Comparison of ENCODE assay signal across 26 cellular contexts in genomic region chr10:29663718-29664117, GRCh38.
"Had no signal": no experiment of that assay in that cellular context is flagged by ENCODE, and none has a peak within 500 bp of the region (broad histone marks: within the 10 kb centered on the region; RNA-seq: fewer than 3 reads in every experiment).

No MANE protein-coding gene starts in this region.

- H3K9me3 ChIP-seq: breast epithelium, SJCRH30 had no signal

- H3K4me3 ChIP-seq: breast epithelium, K562, SJCRH30 had no signal

- H3K36me3 Mint-ChIP-seq: activated CD8-positive, alpha-beta memory T cell treated with anti-CD3 and anti-CD28 coated beads, Interleukin-2, amount 10 ng/mL, durations not matched to agents 7 days and 5 days had no signal

- H3K9me3 Mint-ChIP-seq: activated B cell treated with CpG ODN at 0.5 μM for 24 hours; activated naive CD4-positive, alpha-beta T cell treated with anti-CD3 and anti-CD28 coated beads, Interleukin-2, amount 50 U/mL, for 24 hours; activated T-cell treated with anti-CD3 and anti-CD28 coated beads, Interleukin-2, amount 50 U/mL, for 24 hours; activated T-helper 1 cell treated with anti-CD3 and anti-CD28 coated beads, Interleukin-12 subunit alpha, Interleukin-12 subunit beta, Interleukin-2, Interleukin-4 antibody, amounts not matched to agents 30 ng/mL and 10 ng/mL and 1 ng/mL, durations not matched to agents 14 hours and 24 hours and 36 hours; T-helper 1 cell treated with Interleukin-12 subunit alpha and Interleukin-12 subunit beta and Interleukin-4 antibody, amounts not matched to agents 30 μg/mL and 1 μg/mL, for 36 hours had no signal

- H3K36me3 ChIP-seq: breast epithelium, SJCRH30 had no signal

- H3K4me3 Mint-ChIP-seq: activated B cell treated with CpG ODN at 0.5 μM for 24 hours; activated CD4-positive, alpha-beta T cell treated with anti-CD3 and anti-CD28 coated beads, Interleukin-2, amount 10 ng/mL, durations not matched to agents 24 days and 14 days; activated CD8-positive, alpha-beta memory T cell treated with anti-CD3 and anti-CD28 coated beads, Interleukin-2, amount 10 ng/mL, durations not matched to agents 7 days and 5 days; activated naive CD4-positive, alpha-beta T cell treated with anti-CD3 and anti-CD28 coated beads, Interleukin-2, amount 50 U/mL, for 24 hours; activated T-cell treated with anti-CD3 and anti-CD28 coated beads, Interleukin-2, amount 50 U/mL, for 24 hours; activated T-helper 1 cell treated with anti-CD3 and anti-CD28 coated beads, Interleukin-12 subunit alpha, Interleukin-12 subunit beta, Interleukin-2, Interleukin-4 antibody, amounts not matched to agents 30 ng/mL and 10 ng/mL and 1 ng/mL, durations not matched to agents 14 hours and 24 hours and 36 hours; T-helper 1 cell treated with Interleukin-12 subunit alpha and Interleukin-12 subunit beta and Interleukin-4 antibody, amounts not matched to agents 30 μg/mL and 1 μg/mL, for 36 hours had no signal

- DNase-seq: activated B cell treated with CpG ODN at 0.5 μM for 24 hours; activated CD4-positive, alpha-beta T cell treated with anti-CD3 and anti-CD28 coated beads for 1 hour; activated CD4-positive, alpha-beta T cell treated with anti-CD3 and anti-CD28 coated beads, Interleukin-2, amount 10 ng/mL, durations not matched to agents 24 days and 14 days; activated CD4-positive, alpha-beta T cell treated with anti-CD3 and anti-CD28 coated beads, Interleukin-2, amount 50 U/mL, for 48 hours; activated CD8-positive, alpha-beta memory T cell treated with anti-CD3 and anti-CD28 coated beads, Interleukin-2, amount 10 ng/mL, durations not matched to agents 7 days and 5 days; activated effector memory CD4-positive, alpha-beta T cell treated with Interleukin-2 at 50 U/mL for 16 hours; activated naive CD4-positive, alpha-beta T cell; activated T-cell treated with anti-CD3 and anti-CD28 coated beads, Interleukin-2, amount 50 U/mL, for 24 hours; aorta; Karpas-422; MM.1S; NCI-H1105; NCI-H1436; NCI-H1694 treated with DMSO at 0.1 percent for 48 hours; NCI-H2029 treated with DMSO at 0.1 percent for 48 hours; NCI-H345; NCI-H510A; NCI-H526 treated with DMSO at 0.1 percent for 48 hours; NCI-H82; SJCRH30 had no signal

- H3K27me3 ChIP-seq: breast epithelium, SJCRH30 had no signal

- H3K27ac Mint-ChIP-seq: activated B cell treated with CpG ODN at 0.5 μM for 24 hours; activated CD4-positive, alpha-beta T cell treated with anti-CD3 and anti-CD28 coated beads, Interleukin-2, amount 10 ng/mL, durations not matched to agents 24 days and 14 days; activated CD8-positive, alpha-beta memory T cell treated with anti-CD3 and anti-CD28 coated beads, Interleukin-2, amount 10 ng/mL, durations not matched to agents 7 days and 5 days; activated naive CD4-positive, alpha-beta T cell treated with anti-CD3 and anti-CD28 coated beads, Interleukin-2, amount 50 U/mL, for 24 hours; activated T-cell treated with anti-CD3 and anti-CD28 coated beads, Interleukin-2, amount 50 U/mL, for 24 hours; activated T-helper 1 cell treated with anti-CD3 and anti-CD28 coated beads, Interleukin-12 subunit alpha, Interleukin-12 subunit beta, Interleukin-2, Interleukin-4 antibody, amounts not matched to agents 30 ng/mL and 10 ng/mL and 1 ng/mL, durations not matched to agents 14 hours and 24 hours and 36 hours; T-helper 1 cell treated with Interleukin-12 subunit alpha and Interleukin-12 subunit beta and Interleukin-4 antibody, amounts not matched to agents 30 μg/mL and 1 μg/mL, for 36 hours had no signal

- ATAC-seq: activated CD8-positive, alpha-beta memory T cell treated with anti-CD3 and anti-CD28 coated beads, Interleukin-2, amount 10 ng/mL, durations not matched to agents 7 days and 5 days; K562; SK-N-SH treated with all-trans-retinoic acid at 6 μM for 48 hours had no signal

- H3K27me3 Mint-ChIP-seq: activated B cell treated with CpG ODN at 0.5 μM for 24 hours; activated naive CD4-positive, alpha-beta T cell treated with anti-CD3 and anti-CD28 coated beads, Interleukin-2, amount 50 U/mL, for 24 hours had no signal

- H3K27ac ChIP-seq: breast epithelium, SJCRH30 had no signal
